ENCODE assay signal across 8 cellular contexts in genomic region chr14:95157195-95157986, GRCh38. TPM values are rescaled to one million over a fixed set of nuclear protein-coding genes. Genes with fewer than 3 reads are reported as not detected.
DNase-seq lines count a peak whose midpoint lies in the region; ATAC-seq, FAIRE-seq and TF ChIP-seq lines count a peak whose summit lies in the region.

Gene DICER1 (minus strand): TSS chr14:95157529. CDS start chr14:95133458, 24,071 bp downstream.

- TF ChIP-seq EP300 in transverse colon (IDR thresholded peaks at IDR 0.05; ENCODE audit: low read depth) = no peak

- TF ChIP-seq CTCF in cardiac muscle cell (IDR thresholded peaks at IDR 0.05; ENCODE audit: low read depth, low read length) (no peak), transverse colon (IDR thresholded peaks at IDR 0.05) (no peak)

- WGBS in transverse colon (ENCODE audit: low coverage in 1 of 2), 2 donors = 0% methylated on average over 65 of the region's 93 CpGs; no CpG with 5 or more reads in 1 of the 2 donors

- DNase-seq in GM12891 (ENCODE audit: insufficient read length, low spot score) (peak; percentile 94), NCI-H1436 (lab: John Stamatoyannopoulos, UW) (peak; percentile 91), T follicular helper cell (ENCODE audit: low read depth) (peak; percentile 91), adipocyte (ENCODE audit: low read depth) (peak; percentile 98), cardiac muscle cell (ENCODE audit: low read depth in 1 of 2, low spot score in 1 of 2) (peak; percentile 96), pons (ENCODE audit: low spot score) (peak; percentile 94), transverse colon (peak; percentile 98)

- in situ Hi-C loops in transverse colon (cut with MboI; ENCODE audit: low pct_ligation_motif_present in 1 of 4, low pct_unique_long_range_greater_than_20kb in 1 of 4, low sequenced_read_pairs in 3 of 4) = no loop called here

- H3K27me3 ChIP-seq in adipocyte (replicated peaks; ENCODE audit: control insufficient read depth, insufficient read depth, low read length) (no peaks in the 10 kb centered on the region), cardiac muscle cell (no peaks in the 10 kb centered on the region), transverse colon (no peaks in the 10 kb centered on the region)

- H3K27ac ChIP-seq in cardiac muscle cell (peak within 1 kb of the TSS; percentile 96), transverse colon (peak within 1 kb of the TSS; percentile 93 to 96 (median 96))

- H3K9me3 ChIP-seq in adipocyte (ENCODE audit: control insufficient read depth, low read length) (no peaks in the 10 kb centered on the region), cardiac muscle cell (ENCODE audit: low read depth) (no peaks in the 10 kb centered on the region), transverse colon (no peaks in the 10 kb centered on the region)

- intact Hi-C loops in transverse colon (cut with DNase I; ENCODE audit: low total_unique reads) = no loop called here

- H3K4me3 ChIP-seq in adipocyte (ENCODE audit: low read length) = peak within 1 kb of the TSS; percentile 91
- peak within 1 kb of the TSS; percentile 58 for H3K4me3 ChIP-seq in cardiac muscle cell
- peak within 1 kb of the TSS; percentile 53 to 96 (median 74) for H3K4me3 ChIP-seq in transverse colon

- H3K4me1 ChIP-seq in adipocyte (ENCODE audit: control insufficient read depth, insufficient read depth, low read length) (peaks cover 39% of the 10 kb centered on the region), cardiac muscle cell (ENCODE audit: low read depth) (peaks cover 11% of the 10 kb centered on the region), transverse colon (peaks cover 19 to 44% (median 36%) of the 10 kb centered on the region in 4 donors)

- H3K36me3 ChIP-seq in adipocyte (ENCODE audit: control insufficient read depth, insufficient read depth, low read length, severe bottlenecking) (no peaks in the 10 kb centered on the region), cardiac muscle cell (no peaks in the 10 kb centered on the region), transverse colon (no peaks in the 10 kb centered on the region)

- peak; percentile 86 for ATAC-seq in HG02798 (IDR thresholded peaks at IDR 0.05; ENCODE audit: poor library complexity, unreplicated experiment)

- TF ChIP-seq POLR2A in GM12891 (IDR thresholded peaks at IDR 0.05; ENCODE audit: low read depth, low read length) (peak; percentile 39), transverse colon (IDR thresholded peaks at IDR 0.05) (peak; percentile 70)

- FAIRE-seq in GM12891 (lab: Jason Lieb, UNC) = peak; percentile 94

- peak within 1 kb of the TSS; percentile 95 for H3K9ac ChIP-seq in adipocyte (ENCODE audit: low read length)

TF ChIP-seq in GM12891, 5 proteins besides CTCF, POLR2A, EP300 and RAD21:
- TF ChIP-seq SPI1 (IDR thresholded peaks at IDR 0.05; ENCODE audit: low read depth, low read length) = no peak
- peak; percentile 39; the same call in 1 of the 2 replicates for TF ChIP-seq TAF1 (IDR thresholded peaks at IDR 0.05; ENCODE audit: low read depth, low read length)
- TF ChIP-seq PAX5 (IDR thresholded peaks at IDR 0.05; ENCODE audit: insufficient read depth, low read length, severe bottlenecking) = no peak
- TF ChIP-seq POU2F2 (IDR thresholded peaks at IDR 0.05; ENCODE audit: low read depth, low read length) = peak; percentile 40; the same call in 1 of the 2 replicates
- peak; percentile 51; the same call in 1 of the 2 replicates for TF ChIP-seq POLR2AphosphoS5 (IDR thresholded peaks at IDR 0.05; ENCODE audit: low read depth, low read length)
TF ChIP-seq in GM12891: peak in this region for 3.

RNA-seq across cellular contexts. Expression of gene DICER1, which starts in this region (rescaled TPM):
- 16.7 TPM for polyA plus RNA-seq in GM12891 (2012; ENCODE audit: low read depth, missing spikeins)
- 31.1 and 69.8 TPM in 2 replicates for total RNA-seq in cardiac muscle cell
- 14.6 and 28.1 TPM in 2 replicates for polyA plus RNA-seq in cardiac muscle cell
- total RNA-seq in transverse colon = 100 to 1,000 TPM in 1 of 4 donors, 10 to 100 TPM in 3; 45.6 to 102 (median 71.4) TPM

Comparison
In these comparisons a context has a peak if more than half of its experiments do, and no peak if none do; other contexts are left out.
1. Peak in every context shown above with its lines: DNase-seq, ATAC-seq, H3K4me3 ChIP-seq and H3K27ac ChIP-seq.